ENCODE assay signal across 9 cellular contexts in genomic region chr7:100017300-100017699, GRCh38. TPM values are rescaled to one million over a fixed set of nuclear protein-coding genes. Genes with fewer than 3 reads are reported as not detected.
DNase-seq lines count a peak whose midpoint lies in the region; ATAC-seq and TF ChIP-seq lines count a peak whose summit lies in the region.
"Had no signal": no experiment of that assay in that cellular context is flagged by ENCODE, and none has a peak within 500 bp of the region (broad histone marks: within the 10 kb centered on the region; RNA-seq: fewer than 3 reads in every experiment).

No MANE protein-coding gene starts in this region.

- ATAC-seq in thoracic aorta (ENCODE audit: insufficient number of reproducible peaks, low FRiP score, low read depth) = no peak

- TF ChIP-seq CTCF in breast epithelium (IDR thresholded peaks at IDR 0.05) = no peak
- TF ChIP-seq CTCF in mesothelial cell of epicardium (IDR thresholded peaks at IDR 0.05; ENCODE audit: unreplicated experiment) = no peak
- TF ChIP-seq CTCF in thoracic aorta (IDR thresholded peaks at IDR 0.05) = no peak

- peaks cover 79% of the 10 kb centered on the region for H3K4me1 Mint-ChIP-seq in activated naive CD4-positive, alpha-beta T cell treated with anti-CD3 and anti-CD28 coated beads for 36 hours (ENCODE audit: low read depth)
- H3K4me1 Mint-ChIP-seq in mesothelial cell of epicardium = peaks cover 30% of the 10 kb centered on the region

- H3K27ac ChIP-seq in breast epithelium = peak overlapping the region; percentile 49 to 100
- peak overlapping the region; percentile 4 to 15 for H3K27ac ChIP-seq in thoracic aorta

- peak overlapping the region; percentile 29 for H3K4me3 Mint-ChIP-seq in activated naive CD4-positive, alpha-beta T cell treated with anti-CD3 and anti-CD28 coated beads for 36 hours
- H3K4me3 Mint-ChIP-seq in mesothelial cell of epicardium = peak overlapping the region; percentile 30

- H3K9me3 ChIP-seq in breast epithelium (no peaks in the 10 kb centered on the region), thoracic aorta (no peaks in the 10 kb centered on the region)

- CTCF ChIA-PET in activated naive CD4-positive, alpha-beta T cell treated with anti-CD3 and anti-CD28 coated beads for 36 hours (lab: Charles Lee) = interaction anchor here (0.7 to 1.7 kb wide), 2 partner anchors 21 to 160 kb away, joined by 3 to 5 read pairs; partner anchors contain the start of gene STAG3

- no peak overlapping the region for H3K27ac Mint-ChIP-seq in activated naive CD4-positive, alpha-beta T cell treated with anti-CD3 and anti-CD28 coated beads for 36 hours
- peak overlapping the region; percentile 69 for H3K27ac Mint-ChIP-seq in mesothelial cell of epicardium

- DNase-seq in activated naive CD4-positive, alpha-beta T cell treated with anti-CD3 and anti-CD28 coated beads for 36 hours = no peak
- DNase-seq in activated naive CD4-positive, alpha-beta T cell treated with anti-CD3 and anti-CD28 coated beads, Interleukin-2, amount 50 U/mL, for 16 hours = no peak
- no peak for DNase-seq in breast epithelium (ENCODE audit: low spot score in 2 of 2)
- DNase-seq in mesothelial cell of epicardium (ENCODE audit: low spot score in 2 of 2, unreplicated experiment in 2 of 2) = no peak
- no peak for DNase-seq in thoracic aorta (ENCODE audit: low spot score)
- no peak for DNase-seq in stimulated activated CD4-positive, alpha-beta T cell treated with anti-CD3 and anti-CD28 coated beads, Interleukin-4, amount 100 ng/mL, for 24 hours
- no peak for DNase-seq in cortex of kidney (lab: John Stamatoyannopoulos, UW)
- no peak for DNase-seq in NCI-H2081 treated with DMSO at 0.1 percent for 48 hours (lab: John Stamatoyannopoulos, UW)
- DNase-seq: T-helper 1 cell had no signal

- H3K36me3 Mint-ChIP-seq in activated naive CD4-positive, alpha-beta T cell treated with anti-CD3 and anti-CD28 coated beads for 36 hours (ENCODE audit: low read depth) = peaks cover 23% of the 10 kb centered on the region
- H3K36me3 Mint-ChIP-seq in mesothelial cell of epicardium = peaks cover 5% of the 10 kb centered on the region

- no peaks in the 10 kb centered on the region for H3K27me3 Mint-ChIP-seq in activated naive CD4-positive, alpha-beta T cell treated with anti-CD3 and anti-CD28 coated beads for 36 hours (ENCODE audit: low read depth)
- H3K27me3 Mint-ChIP-seq in mesothelial cell of epicardium (ENCODE audit: low read depth) = no peaks in the 10 kb centered on the region

- TF ChIP-seq POLR2A in breast epithelium (IDR thresholded peaks at IDR 0.05) = no peak

- H3K4me3 ChIP-seq in breast epithelium (peak overlapping the region in 2 of 3 donors; percentile 37 to 100), thoracic aorta (peak overlapping the region; percentile 100)

- intact Hi-C loops in activated naive CD4-positive, alpha-beta T cell treated with anti-CD3 and anti-CD28 coated beads for 36 hours (cut with micrococcal nuclease) = loop anchor here (10.0 kb wide), 1 partner anchor 462 kb away; the partner anchor contains the start of genes FAM200A and ZNF655
- intact Hi-C loops in breast epithelium (cut with DNase I; ENCODE audit: low total_unique reads) = loop anchor here (10.0 kb wide), 1 partner anchor 68 kb away; the partner anchor contains the start of genes COPS6 and ZNF3

- H3K4me1 ChIP-seq in breast epithelium (peaks cover 4 to 10% of the 10 kb centered on the region in 2 donors), thoracic aorta (ENCODE audit: control insufficient read depth in 1 of 2, low read depth in 2 of 2) (peaks cover 18 to 47% of the 10 kb centered on the region in 2 donors)

- no peaks in the 10 kb centered on the region for H3K27me3 ChIP-seq in breast epithelium
- H3K27me3 ChIP-seq in thoracic aorta (replicated peaks; ENCODE audit: insufficient read depth) = no peaks in the 10 kb centered on the region

- H3K36me3 ChIP-seq in breast epithelium (no peaks in the 10 kb centered on the region), thoracic aorta (no peaks in the 10 kb centered on the region)

- no peaks in the 10 kb centered on the region for H3K9me3 Mint-ChIP-seq in activated naive CD4-positive, alpha-beta T cell treated with anti-CD3 and anti-CD28 coated beads for 36 hours
- no peaks in the 10 kb centered on the region for H3K9me3 Mint-ChIP-seq in mesothelial cell of epicardium

RNA-seq across cellular contexts. Expression of gene ZKSCAN1, which starts 1.9 kb away (rescaled TPM):
- total RNA-seq in activated naive CD4-positive, alpha-beta T cell treated with anti-CD3 and anti-CD28 coated beads for 36 hours = 10 to 100 TPM; 64.4 to 67.9 TPM
- total RNA-seq in breast epithelium (10 to 100 TPM; 30.6 to 65.1 (median 52.4) TPM), mesothelial cell of epicardium (143 to 149 TPM (median 143 TPM) in 3 replicates), thoracic aorta (10 to 100 TPM; 25.6 to 42.5 TPM)

RNA-seq across cellular contexts. Expression of gene ZSCAN21, which starts 32.3 kb away (rescaled TPM):
- 1 to 10 TPM; 6.2 to 6.4 TPM for total RNA-seq in activated naive CD4-positive, alpha-beta T cell treated with anti-CD3 and anti-CD28 coated beads for 36 hours
- total RNA-seq in breast epithelium (10 to 100 TPM; 12.8 to 21.8 (median 13.0) TPM), mesothelial cell of epicardium (17.0 to 17.6 TPM (median 17.4 TPM) in 3 replicates), thoracic aorta (10 to 100 TPM in 1 of 2 donors, 1 to 10 TPM in 1; 9.3 to 16.6 TPM)

RNA-seq across cellular contexts. Expression of gene AZGP1, which starts 41.5 kb away (rescaled TPM):
- not detected for total RNA-seq in activated naive CD4-positive, alpha-beta T cell treated with anti-CD3 and anti-CD28 coated beads for 36 hours
- total RNA-seq in breast epithelium (1,000 to 10,000 TPM in 2 of 3 donors, 10 to 100 TPM in 1; 40.0 to 4,981 (median 3,161) TPM), mesothelial cell of epicardium (0.27 to 0.56 TPM in 2 of 3 replicates, not detected in the other), thoracic aorta (1 to 10 TPM in 1 of 2 donors, not detected in 1; 2.3 TPM)

Comparison
In these comparisons a context has a peak if more than half of its experiments do, and no peak if none do; other contexts are left out.
1. RNA of gene AZGP1, which starts 41.5 kb away (total RNA-seq): 40.0 to 4,981 TPM in breast epithelium; 2.3 TPM in thoracic aorta, 0.27 to 0.56 TPM in mesothelial cell of epicardium and not detected in activated naive CD4-positive, alpha-beta T cell treated with anti-CD3 and anti-CD28 coated beads for 36 hours; every median in the first group is over 10 times any median in the second.